In the genomic region with DNA sequence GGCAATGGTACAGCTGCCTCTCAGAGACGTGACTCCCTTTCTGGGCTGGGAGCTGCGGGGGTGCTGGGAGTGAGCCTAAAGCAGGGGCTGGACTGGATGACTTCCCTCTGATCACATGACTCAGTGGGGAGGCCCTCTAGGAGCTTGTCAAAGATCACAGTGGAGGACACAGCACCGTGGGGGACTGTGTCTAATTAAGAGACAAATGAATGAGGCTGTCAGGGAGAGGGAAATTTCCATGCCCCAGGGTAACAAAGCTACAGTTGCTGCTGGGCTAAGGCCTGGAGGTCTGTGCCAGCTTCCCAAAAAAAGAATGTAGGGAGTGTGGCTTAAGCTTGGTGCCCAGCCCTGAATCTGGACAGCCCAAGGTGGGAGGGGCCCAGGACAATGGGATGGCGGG, we compare ENCODE assay signal across 10 cellular contexts.
DNase-seq lines count a peak whose midpoint lies in the region; ATAC-seq, FAIRE-seq and TF ChIP-seq lines count a peak whose summit lies in the region.
"Had no signal": no experiment of that assay in that cellular context is flagged by ENCODE, and none has a peak within 500 bp of the region (broad histone marks: within the 10 kb centered on the region; RNA-seq: fewer than 3 reads in every experiment).

No MANE protein-coding gene starts in this region.

- FAIRE-seq in GM12892 (lab: Jason Lieb, UNC) (no peak), small intestine (lab: Jason Lieb, UNC) (no peak), GM12891 (lab: Jason Lieb, UNC) (no peak)

- no peaks in the 10 kb centered on the region; the same call in 1 of the 2 replicates for H3K27me3 ChIP-seq in Panc1 (ENCODE audit: control insufficient read depth, insufficient read depth, low read length)
- H3K27me3 ChIP-seq in small intestine (ENCODE audit: control insufficient read depth in 2 of 2, insufficient read depth in 2 of 2, low read length in 2 of 2), result no peaks in the 10 kb centered on the region

- in situ Hi-C loops in Panc1 (cut with HindIII; ENCODE audit: low pct_unique_long_range_greater_than_20kb, low sequenced_read_pairs), result no loop called here

- no peak overlapping the region for H3K27ac ChIP-seq in Panc1 (ENCODE audit: low read length)
- H3K27ac ChIP-seq in small intestine (ENCODE audit: low read depth in 1 of 2, low read length in 1 of 2), result peak overlapping the region in 1 of 2 donors; percentile 32

- H3K4me1 ChIP-seq in Panc1 (ENCODE audit: control insufficient read depth, insufficient read depth, low read length) (no peaks in the 10 kb centered on the region), small intestine (ENCODE audit: control insufficient read depth in 2 of 2, insufficient read depth in 1 of 2, low read depth in 1 of 2, low read length in 1 of 2) (no peaks in the 10 kb centered on the region)

- peak; percentile 84 for DNase-seq in ELF-1 (ENCODE audit: low read depth, low spot score)
- DNase-seq in Panc1 (ENCODE audit: low read depth, low spot score), result no peak
- peak; percentile 55 for DNase-seq in foreskin melanocyte
- DNase-seq in occipital lobe (lab: John Stamatoyannopoulos, UW), result peak; percentile 63
- no peak for DNase-seq in GM12892 (ENCODE audit: insufficient read length)
- DNase-seq in small intestine, result no peak
- no peak for DNase-seq in GM12891 (ENCODE audit: insufficient read length, low spot score)
- DNase-seq: DMS53 had no signal

- H3K4me3 ChIP-seq in Panc1 (ENCODE audit: low read depth in 2 of 2, low read length in 2 of 2) (no peak overlapping the region), small intestine (ENCODE audit: low read depth in 1 of 2, low read length in 2 of 2) (no peak overlapping the region)

- TF ChIP-seq CTCF in Panc1 (IDR thresholded peaks at IDR 0.05), result no peak

- TF ChIP-seq POLR2A in GM12892 (IDR thresholded peaks at IDR 0.05; ENCODE audit: low read depth, low read length), result no peak
- TF ChIP-seq POLR2A in GM12891 (IDR thresholded peaks at IDR 0.05; ENCODE audit: low read depth, low read length), result no peak

- CTCF ChIA-PET in Panc1 (lab: Charles Lee), result no interaction called here

- no TSS peak for BruUV-seq in Panc1 (replicated peaks; lab: Mats Ljungman, UMichigan)

- POLR2A ChIA-PET in Panc1 (lab: Charles Lee), result no interaction called here

- WGBS in small intestine, 3 donors, result 46 to 63% (median 61%) methylated on average over 4 of the region's 4 CpGs

- H3K9me3 ChIP-seq in Panc1 (ENCODE audit: control insufficient read depth, insufficient read depth, low read depth, low read length), result no peaks in the 10 kb centered on the region
- H3K9me3 ChIP-seq in small intestine (ENCODE audit: control insufficient read depth, low read depth), result no peaks in the 10 kb centered on the region

- H3K36me3 ChIP-seq in Panc1 (ENCODE audit: control insufficient read depth, insufficient read depth, low read length), result no peaks in the 10 kb centered on the region
- H3K36me3 ChIP-seq in small intestine (ENCODE audit: control insufficient read depth in 2 of 2, insufficient read depth in 2 of 2, low read length in 2 of 2), result no peaks in the 10 kb centered on the region

- intact Hi-C loops in Panc1 (cut with micrococcal nuclease; ENCODE audit: unreplicated experiment), result no loop called here

- ATAC-seq in Panc1 (0 out of 2 replicates have a peak, but pooled peaks have one; percentile 22), HG03442 (IDR thresholded peaks at IDR 0.05; ENCODE audit: unreplicated experiment) (no peak)
- ATAC-seq: stimulated activated memory B cell treated with anti-CD40 and anti-IgM and Interleukin-4, amounts not matched to agents 10 μg/mL and 1 μg/mL and 100 μg/mL, for 72 hours had no signal

TF ChIP-seq in GM12891, 5 proteins besides CTCF, POLR2A, EP300 and RAD21:
- TF ChIP-seq POLR2AphosphoS5 (IDR thresholded peaks at IDR 0.05; ENCODE audit: low read depth, low read length) (no peak), TAF1 (IDR thresholded peaks at IDR 0.05; ENCODE audit: low read depth, low read length) (no peak), POU2F2 (IDR thresholded peaks at IDR 0.05; ENCODE audit: low read depth, low read length) (no peak), PAX5 (IDR thresholded peaks at IDR 0.05; ENCODE audit: insufficient read depth, low read length, severe bottlenecking) (no peak), SPI1 (IDR thresholded peaks at IDR 0.05; ENCODE audit: low read depth, low read length) (no peak)

Comparison
In these comparisons a context has a peak if more than half of its experiments do, and no peak if none do; other contexts are left out.
1. DNase-seq: peak in ELF-1 (single experiment), foreskin melanocyte (single experiment) and occipital lobe (single experiment); none in Panc1 (single experiment), GM12892 (single experiment), small intestine (single experiment) and GM12891 (single experiment).